In the genomic region with DNA sequence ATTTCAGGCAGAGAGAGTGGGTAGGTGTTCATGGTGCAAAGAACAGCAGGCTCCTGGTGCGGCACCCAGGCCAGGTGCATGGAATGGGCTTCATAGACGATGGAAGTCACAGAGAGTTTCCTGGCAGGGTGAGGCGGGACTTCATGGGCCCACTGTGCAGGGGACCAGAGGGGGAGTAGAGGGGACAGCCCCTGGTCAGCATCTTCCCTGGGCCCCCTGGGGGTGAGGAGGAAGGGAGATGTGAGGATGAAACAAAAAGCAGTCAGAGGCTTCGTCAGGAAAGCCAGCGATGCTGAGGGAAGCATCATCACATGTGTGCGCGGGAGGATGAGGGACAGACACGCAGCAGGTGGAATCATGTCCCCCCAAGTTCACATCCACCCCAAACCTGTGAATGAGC, we compare ENCODE assay signal across 8 cellular contexts.
"Had no signal": no experiment of that assay in that cellular context is flagged by ENCODE, and none has a peak within 500 bp of the region (broad histone marks: within the 10 kb centered on the region; RNA-seq: fewer than 3 reads in every experiment).

No MANE protein-coding gene starts in this region.

- FAIRE-seq: G401.6, GM12878, GM12891, GM12892, GM18507, GM19239 had no signal

- H3K4me3 ChIP-seq: GM12878 had no signal

- DNase-seq: GDM1, GF-D8 had no signal

- ATAC-seq: GM12878 had no signal
